1 cellular context compared by ENCODE assay signal in the genomic region with DNA sequence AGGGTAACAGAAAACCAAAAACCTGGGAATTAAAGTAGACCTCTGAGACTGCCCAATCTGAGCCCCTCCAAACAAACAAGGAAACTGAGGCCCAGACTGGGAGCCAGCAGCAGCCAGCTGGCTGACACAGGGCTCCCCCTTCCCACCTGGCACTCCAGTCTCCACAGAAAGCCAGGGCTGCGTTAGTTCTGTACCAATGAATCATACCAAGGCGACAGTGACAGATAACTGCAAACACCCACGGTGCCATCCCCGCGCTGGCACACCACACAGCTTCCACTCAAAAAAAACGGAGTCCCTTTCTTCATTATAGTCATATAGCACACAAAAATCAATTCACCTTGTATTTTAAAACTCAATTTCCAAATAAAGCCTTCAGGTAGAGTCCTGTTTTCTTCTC.
TF ChIP-seq lines count a peak whose summit lies in the region.

No MANE protein-coding gene starts in this region.

TF ChIP-seq in HepG2, 621 proteins besides CTCF, POLR2A, EP300 and RAD21:
- TF ChIP-seq MAZ (IDR thresholded peaks at IDR 0.05; ENCODE audit: borderline replicate concordance, low read depth, low read length) (0 out of 2 replicates have a peak, but pooled peaks have one; percentile 1), MAZ (CRISPR knock-in tag; IDR thresholded peaks at IDR 0.05; ENCODE audit: low read depth) (no peak), ARNTL (CRISPR knock-in tag; IDR thresholded peaks at IDR 0.05) (no peak), DR1 (CRISPR knock-in tag; IDR thresholded peaks at IDR 0.05) (no peak), ZNF564 (CRISPR knock-in tag; IDR thresholded peaks at IDR 0.05) (0 out of 2 replicates have a peak, but pooled peaks have one; percentile 25), HNRNPL (IDR thresholded peaks at IDR 0.05; ENCODE audit: low read depth, low read length) (0 out of 2 replicates have a peak, but pooled peaks have one; percentile 18), HCFC1 (IDR thresholded peaks at IDR 0.05; ENCODE audit: low read depth, low read length) (no peak), ERF (CRISPR knock-in tag; IDR thresholded peaks at IDR 0.05) (0 out of 2 replicates have a peak, but pooled peaks have one; percentile 4), ZFP82 (CRISPR knock-in tag; IDR thresholded peaks at IDR 0.05; ENCODE audit: borderline replicate concordance) (no peak)
- TF ChIP-seq, protein P1, sequence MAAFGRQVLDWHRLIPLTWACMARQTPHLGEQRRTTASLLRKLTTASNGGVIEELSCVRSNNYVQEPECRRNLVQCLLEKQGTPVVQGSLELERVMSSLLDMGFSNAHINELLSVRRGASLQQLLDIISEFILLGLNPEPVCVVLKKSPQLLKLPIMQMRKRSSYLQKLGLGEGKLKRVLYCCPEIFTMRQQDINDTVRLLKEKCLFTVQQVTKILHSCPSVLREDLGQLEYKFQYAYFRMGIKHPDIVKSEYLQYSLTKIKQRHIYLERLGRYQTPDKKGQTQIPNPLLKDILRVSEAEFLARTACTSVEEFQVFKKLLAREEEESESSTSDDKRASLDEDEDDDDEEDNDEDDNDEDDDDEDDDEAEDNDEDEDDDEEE (CRISPR knock-in tag; IDR thresholded peaks at IDR 0.05) = no peak
- TF ChIP-seq, protein P2, sequence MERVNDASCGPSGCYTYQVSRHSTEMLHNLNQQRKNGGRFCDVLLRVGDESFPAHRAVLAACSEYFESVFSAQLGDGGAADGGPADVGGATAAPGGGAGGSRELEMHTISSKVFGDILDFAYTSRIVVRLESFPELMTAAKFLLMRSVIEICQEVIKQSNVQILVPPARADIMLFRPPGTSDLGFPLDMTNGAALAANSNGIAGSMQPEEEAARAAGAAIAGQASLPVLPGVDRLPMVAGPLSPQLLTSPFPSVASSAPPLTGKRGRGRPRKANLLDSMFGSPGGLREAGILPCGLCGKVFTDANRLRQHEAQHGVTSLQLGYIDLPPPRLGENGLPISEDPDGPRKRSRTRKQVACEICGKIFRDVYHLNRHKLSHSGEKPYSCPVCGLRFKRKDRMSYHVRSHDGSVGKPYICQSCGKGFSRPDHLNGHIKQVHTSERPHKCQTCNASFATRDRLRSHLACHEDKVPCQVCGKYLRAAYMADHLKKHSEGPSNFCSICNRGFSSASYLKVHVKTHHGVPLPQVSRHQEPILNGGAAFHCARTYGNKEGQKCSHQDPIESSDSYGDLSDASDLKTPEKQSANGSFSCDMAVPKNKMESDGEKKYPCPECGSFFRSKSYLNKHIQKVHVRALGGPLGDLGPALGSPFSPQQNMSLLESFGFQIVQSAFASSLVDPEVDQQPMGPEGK (CRISPR knock-in tag; IDR thresholded peaks at IDR 0.05) = 0 out of 2 replicates have a peak, but pooled peaks have one; percentile 2
- TF ChIP-seq, protein P3, sequence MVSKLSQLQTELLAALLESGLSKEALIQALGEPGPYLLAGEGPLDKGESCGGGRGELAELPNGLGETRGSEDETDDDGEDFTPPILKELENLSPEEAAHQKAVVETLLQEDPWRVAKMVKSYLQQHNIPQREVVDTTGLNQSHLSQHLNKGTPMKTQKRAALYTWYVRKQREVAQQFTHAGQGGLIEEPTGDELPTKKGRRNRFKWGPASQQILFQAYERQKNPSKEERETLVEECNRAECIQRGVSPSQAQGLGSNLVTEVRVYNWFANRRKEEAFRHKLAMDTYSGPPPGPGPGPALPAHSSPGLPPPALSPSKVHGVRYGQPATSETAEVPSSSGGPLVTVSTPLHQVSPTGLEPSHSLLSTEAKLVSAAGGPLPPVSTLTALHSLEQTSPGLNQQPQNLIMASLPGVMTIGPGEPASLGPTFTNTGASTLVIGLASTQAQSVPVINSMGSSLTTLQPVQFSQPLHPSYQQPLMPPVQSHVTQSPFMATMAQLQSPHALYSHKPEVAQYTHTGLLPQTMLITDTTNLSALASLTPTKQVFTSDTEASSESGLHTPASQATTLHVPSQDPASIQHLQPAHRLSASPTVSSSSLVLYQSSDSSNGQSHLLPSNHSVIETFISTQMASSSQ (IDR thresholded peaks at IDR 0.05; ENCODE audit: low read depth) = no peak
- TF ChIP-seq, protein P3 (CRISPR knock-in tag; IDR thresholded peaks at IDR 0.05; ENCODE audit: borderline replicate concordance) = no peak
